1 cellular context compared by ENCODE assay signal in the genomic region with DNA sequence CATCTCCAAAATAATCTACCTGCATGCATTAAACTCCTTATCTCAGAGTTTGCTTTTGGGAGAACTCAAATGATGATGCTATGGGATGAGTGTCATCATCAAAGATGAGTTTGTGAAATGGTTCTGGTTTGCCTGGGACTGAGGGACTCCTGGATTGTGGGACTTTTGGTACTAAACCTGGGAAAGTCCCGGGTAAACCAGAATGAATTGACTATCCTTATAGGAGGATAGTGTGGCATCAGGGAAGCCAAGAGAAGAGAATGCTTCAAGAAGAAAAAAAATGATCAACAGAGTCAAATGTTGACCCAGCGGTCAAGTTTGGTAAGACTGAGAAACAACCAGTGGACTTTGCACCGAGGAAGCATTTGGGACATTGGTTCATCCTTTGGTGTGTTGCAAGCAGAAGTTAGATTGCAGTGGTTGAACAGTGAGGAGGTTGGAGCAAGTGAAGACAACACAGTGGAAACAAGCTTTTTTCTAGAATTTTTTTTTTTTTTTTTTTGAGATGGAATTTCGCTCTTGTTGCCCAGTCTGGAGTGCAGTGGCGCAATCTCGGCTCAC.
TF ChIP-seq lines count a peak whose summit lies in the region.

No MANE protein-coding gene starts in this region.

TF ChIP-seq in HepG2, 621 proteins besides CTCF, POLR2A, EP300 and RAD21 (continued from another document and continues in another):
- TF ChIP-seq ZNF318 (CRISPR knock-in tag; IDR thresholded peaks at IDR 0.05) (no peak), SP5 (CRISPR knock-in tag; IDR thresholded peaks at IDR 0.05; ENCODE audit: borderline replicate concordance, low read depth) (no peak), PRMT3 (CRISPR knock-in tag; IDR thresholded peaks at IDR 0.05; ENCODE audit: borderline replicate concordance, low read depth) (no peak), RBM22 (optimal IDR thresholded peaks at IDR 0.05; ENCODE audit: low read length) (no peak), ZNF747 (CRISPR knock-in tag; IDR thresholded peaks at IDR 0.05; ENCODE audit: borderline replicate concordance) (no peak), ZNF446 (CRISPR knock-in tag; IDR thresholded peaks at IDR 0.05) (no peak), ZNF232 (CRISPR knock-in tag; IDR thresholded peaks at IDR 0.05; ENCODE audit: borderline replicate concordance) (peak; percentile 91; the same call in 1 of the 2 replicates), ZNF460 (CRISPR knock-in tag; IDR thresholded peaks at IDR 0.05; ENCODE audit: borderline replicate concordance) (no peak), FOXA3 (CRISPR knock-in tag; IDR thresholded peaks at IDR 0.05) (peak; percentile 67), LCORL (IDR thresholded peaks at IDR 0.05) (peak; percentile 52; the same call in 1 of the 2 replicates), LCORL (CRISPR knock-in tag; IDR thresholded peaks at IDR 0.05) (0 out of 2 replicates have a peak, but pooled peaks have one; percentile 42), SKIL (CRISPR knock-in tag; IDR thresholded peaks at IDR 0.05; ENCODE audit: borderline replicate concordance) (no peak), THYN1 (CRISPR knock-in tag; IDR thresholded peaks at IDR 0.05; ENCODE audit: borderline replicate concordance, low read depth) (no peak), TSC22D2 (CRISPR knock-in tag; IDR thresholded peaks at IDR 0.05; ENCODE audit: borderline replicate concordance) (no peak), PPARG (CRISPR knock-in tag; conservative IDR thresholded peaks at IDR 0.05) (no peak), MXD4 (CRISPR knock-in tag; IDR thresholded peaks at IDR 0.05) (no peak), ZNF256 (CRISPR knock-in tag; conservative IDR thresholded peaks at IDR 0.05) (no peak), ZNF704 (CRISPR knock-in tag; IDR thresholded peaks at IDR 0.05; ENCODE audit: borderline replicate concordance) (no peak), ZSCAN22 (CRISPR knock-in tag; IDR thresholded peaks at IDR 0.05) (no peak), FOXO1 (CRISPR knock-in tag; IDR thresholded peaks at IDR 0.05) (peak; percentile 68; the same call in 1 of the 2 replicates), RELA (CRISPR knock-in tag; IDR thresholded peaks at IDR 0.05) (no peak), ZSCAN5A (CRISPR knock-in tag; IDR thresholded peaks at IDR 0.05; ENCODE audit: borderline replicate concordance) (no peak), ZNF616 (CRISPR knock-in tag; IDR thresholded peaks at IDR 0.05; ENCODE audit: low read depth) (no peak), RNF2 (conservative IDR thresholded peaks at IDR 0.05; ENCODE audit: low read depth) (no peak), ZBTB2 (CRISPR knock-in tag; IDR thresholded peaks at IDR 0.05; ENCODE audit: low read depth) (no peak), ARID5B (CRISPR knock-in tag; IDR thresholded peaks at IDR 0.05) (peak; percentile 79), ZNF678 (CRISPR knock-in tag; IDR thresholded peaks at IDR 0.05) (no peak), ZNF121 (CRISPR knock-in tag; IDR thresholded peaks at IDR 0.05) (no peak), ELF3 (CRISPR knock-in tag; IDR thresholded peaks at IDR 0.05) (peak; percentile 46; the same call in 1 of the 2 replicates), MYC (CRISPR knock-in tag; IDR thresholded peaks at IDR 0.05; ENCODE audit: borderline replicate concordance) (no peak), POLR2AphosphoS5 (IDR thresholded peaks at IDR 0.05; ENCODE audit: low read depth, low read length) (no peak), ZNF431 (CRISPR knock-in tag; IDR thresholded peaks at IDR 0.05; ENCODE audit: borderline replicate concordance, low read depth) (no peak), WIZ (CRISPR knock-in tag; IDR thresholded peaks at IDR 0.05) (no peak), ZNF737 (CRISPR knock-in tag; IDR thresholded peaks at IDR 0.05; ENCODE audit: borderline replicate concordance) (no peak), ZNF546 (CRISPR knock-in tag; conservative IDR thresholded peaks at IDR 0.05) (no peak)
- TF ChIP-seq, protein P1, sequence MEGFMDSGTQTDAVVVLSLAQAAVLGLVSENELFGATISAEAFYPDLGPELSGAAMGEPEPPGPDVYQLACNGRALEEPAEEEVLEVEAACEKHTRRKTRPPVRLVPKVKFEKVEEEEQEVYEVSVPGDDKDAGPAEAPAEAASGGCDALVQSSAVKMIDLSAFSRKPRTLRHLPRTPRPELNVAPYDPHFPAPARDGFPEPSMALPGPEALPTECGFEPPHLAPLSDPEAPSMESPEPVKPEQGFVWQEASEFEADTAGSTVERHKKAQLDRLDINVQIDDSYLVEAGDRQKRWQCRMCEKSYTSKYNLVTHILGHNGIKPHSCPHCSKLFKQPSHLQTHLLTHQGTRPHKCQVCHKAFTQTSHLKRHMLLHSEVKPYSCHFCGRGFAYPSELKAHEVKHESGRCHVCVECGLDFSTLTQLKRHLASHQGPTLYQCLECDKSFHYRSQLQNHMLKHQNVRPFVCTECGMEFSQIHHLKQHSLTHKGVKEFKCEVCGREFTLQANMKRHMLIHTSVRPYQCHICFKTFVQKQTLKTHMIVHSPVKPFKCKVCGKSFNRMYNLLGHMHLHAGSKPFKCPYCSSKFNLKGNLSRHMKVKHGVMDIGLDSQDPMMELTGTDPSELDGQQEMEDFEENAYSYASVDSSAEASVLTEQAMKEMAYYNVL (CRISPR knock-in tag; IDR thresholded peaks at IDR 0.05; ENCODE audit: borderline replicate concordance) = no peak
- TF ChIP-seq, protein P2, sequence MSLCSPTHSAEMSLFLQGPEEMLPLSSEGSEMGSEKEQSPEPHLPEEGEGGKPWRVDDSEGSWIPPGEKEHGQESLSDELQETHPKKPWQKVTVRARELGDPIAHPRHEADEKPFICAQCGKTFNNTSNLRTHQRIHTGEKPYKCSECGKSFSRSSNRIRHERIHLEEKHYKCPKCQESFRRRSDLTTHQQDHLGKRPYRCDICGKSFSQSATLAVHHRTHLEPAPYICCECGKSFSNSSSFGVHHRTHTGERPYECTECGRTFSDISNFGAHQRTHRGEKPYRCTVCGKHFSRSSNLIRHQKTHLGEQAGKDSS (CRISPR knock-in tag; IDR thresholded peaks at IDR 0.05; ENCODE audit: borderline replicate concordance, low read depth) = no peak
